1 cellular context compared by ENCODE assay signal in genomic region chr3:183818041-183818620, GRCh38.
TF ChIP-seq lines count a peak whose summit lies in the region.

No MANE protein-coding gene starts in this region.

TF ChIP-seq in HepG2, 621 proteins besides CTCF, POLR2A, EP300 and RAD21:
- TF ChIP-seq, protein P1, sequence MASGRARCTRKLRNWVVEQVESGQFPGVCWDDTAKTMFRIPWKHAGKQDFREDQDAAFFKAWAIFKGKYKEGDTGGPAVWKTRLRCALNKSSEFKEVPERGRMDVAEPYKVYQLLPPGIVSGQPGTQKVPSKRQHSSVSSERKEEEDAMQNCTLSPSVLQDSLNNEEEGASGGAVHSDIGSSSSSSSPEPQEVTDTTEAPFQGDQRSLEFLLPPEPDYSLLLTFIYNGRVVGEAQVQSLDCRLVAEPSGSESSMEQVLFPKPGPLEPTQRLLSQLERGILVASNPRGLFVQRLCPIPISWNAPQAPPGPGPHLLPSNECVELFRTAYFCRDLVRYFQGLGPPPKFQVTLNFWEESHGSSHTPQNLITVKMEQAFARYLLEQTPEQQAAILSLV (CRISPR knock-in tag; IDR thresholded peaks at IDR 0.05; ENCODE audit: borderline replicate concordance) = no peak
- TF ChIP-seq, protein P2, sequence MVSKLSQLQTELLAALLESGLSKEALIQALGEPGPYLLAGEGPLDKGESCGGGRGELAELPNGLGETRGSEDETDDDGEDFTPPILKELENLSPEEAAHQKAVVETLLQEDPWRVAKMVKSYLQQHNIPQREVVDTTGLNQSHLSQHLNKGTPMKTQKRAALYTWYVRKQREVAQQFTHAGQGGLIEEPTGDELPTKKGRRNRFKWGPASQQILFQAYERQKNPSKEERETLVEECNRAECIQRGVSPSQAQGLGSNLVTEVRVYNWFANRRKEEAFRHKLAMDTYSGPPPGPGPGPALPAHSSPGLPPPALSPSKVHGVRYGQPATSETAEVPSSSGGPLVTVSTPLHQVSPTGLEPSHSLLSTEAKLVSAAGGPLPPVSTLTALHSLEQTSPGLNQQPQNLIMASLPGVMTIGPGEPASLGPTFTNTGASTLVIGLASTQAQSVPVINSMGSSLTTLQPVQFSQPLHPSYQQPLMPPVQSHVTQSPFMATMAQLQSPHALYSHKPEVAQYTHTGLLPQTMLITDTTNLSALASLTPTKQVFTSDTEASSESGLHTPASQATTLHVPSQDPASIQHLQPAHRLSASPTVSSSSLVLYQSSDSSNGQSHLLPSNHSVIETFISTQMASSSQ (IDR thresholded peaks at IDR 0.05; ENCODE audit: low read depth) = no peak
- TF ChIP-seq, protein P2 (CRISPR knock-in tag; IDR thresholded peaks at IDR 0.05; ENCODE audit: borderline replicate concordance) = no peak
- no peak for TF ChIP-seq TRIM22 (IDR thresholded peaks at IDR 0.05)
- no peak for TF ChIP-seq CBX1 (IDR thresholded peaks at IDR 0.05; ENCODE audit: low read depth)
- TF ChIP-seq CHD2 (IDR thresholded peaks at IDR 0.05; ENCODE audit: low read depth, low read length) = no peak
- TF ChIP-seq, protein P3, sequence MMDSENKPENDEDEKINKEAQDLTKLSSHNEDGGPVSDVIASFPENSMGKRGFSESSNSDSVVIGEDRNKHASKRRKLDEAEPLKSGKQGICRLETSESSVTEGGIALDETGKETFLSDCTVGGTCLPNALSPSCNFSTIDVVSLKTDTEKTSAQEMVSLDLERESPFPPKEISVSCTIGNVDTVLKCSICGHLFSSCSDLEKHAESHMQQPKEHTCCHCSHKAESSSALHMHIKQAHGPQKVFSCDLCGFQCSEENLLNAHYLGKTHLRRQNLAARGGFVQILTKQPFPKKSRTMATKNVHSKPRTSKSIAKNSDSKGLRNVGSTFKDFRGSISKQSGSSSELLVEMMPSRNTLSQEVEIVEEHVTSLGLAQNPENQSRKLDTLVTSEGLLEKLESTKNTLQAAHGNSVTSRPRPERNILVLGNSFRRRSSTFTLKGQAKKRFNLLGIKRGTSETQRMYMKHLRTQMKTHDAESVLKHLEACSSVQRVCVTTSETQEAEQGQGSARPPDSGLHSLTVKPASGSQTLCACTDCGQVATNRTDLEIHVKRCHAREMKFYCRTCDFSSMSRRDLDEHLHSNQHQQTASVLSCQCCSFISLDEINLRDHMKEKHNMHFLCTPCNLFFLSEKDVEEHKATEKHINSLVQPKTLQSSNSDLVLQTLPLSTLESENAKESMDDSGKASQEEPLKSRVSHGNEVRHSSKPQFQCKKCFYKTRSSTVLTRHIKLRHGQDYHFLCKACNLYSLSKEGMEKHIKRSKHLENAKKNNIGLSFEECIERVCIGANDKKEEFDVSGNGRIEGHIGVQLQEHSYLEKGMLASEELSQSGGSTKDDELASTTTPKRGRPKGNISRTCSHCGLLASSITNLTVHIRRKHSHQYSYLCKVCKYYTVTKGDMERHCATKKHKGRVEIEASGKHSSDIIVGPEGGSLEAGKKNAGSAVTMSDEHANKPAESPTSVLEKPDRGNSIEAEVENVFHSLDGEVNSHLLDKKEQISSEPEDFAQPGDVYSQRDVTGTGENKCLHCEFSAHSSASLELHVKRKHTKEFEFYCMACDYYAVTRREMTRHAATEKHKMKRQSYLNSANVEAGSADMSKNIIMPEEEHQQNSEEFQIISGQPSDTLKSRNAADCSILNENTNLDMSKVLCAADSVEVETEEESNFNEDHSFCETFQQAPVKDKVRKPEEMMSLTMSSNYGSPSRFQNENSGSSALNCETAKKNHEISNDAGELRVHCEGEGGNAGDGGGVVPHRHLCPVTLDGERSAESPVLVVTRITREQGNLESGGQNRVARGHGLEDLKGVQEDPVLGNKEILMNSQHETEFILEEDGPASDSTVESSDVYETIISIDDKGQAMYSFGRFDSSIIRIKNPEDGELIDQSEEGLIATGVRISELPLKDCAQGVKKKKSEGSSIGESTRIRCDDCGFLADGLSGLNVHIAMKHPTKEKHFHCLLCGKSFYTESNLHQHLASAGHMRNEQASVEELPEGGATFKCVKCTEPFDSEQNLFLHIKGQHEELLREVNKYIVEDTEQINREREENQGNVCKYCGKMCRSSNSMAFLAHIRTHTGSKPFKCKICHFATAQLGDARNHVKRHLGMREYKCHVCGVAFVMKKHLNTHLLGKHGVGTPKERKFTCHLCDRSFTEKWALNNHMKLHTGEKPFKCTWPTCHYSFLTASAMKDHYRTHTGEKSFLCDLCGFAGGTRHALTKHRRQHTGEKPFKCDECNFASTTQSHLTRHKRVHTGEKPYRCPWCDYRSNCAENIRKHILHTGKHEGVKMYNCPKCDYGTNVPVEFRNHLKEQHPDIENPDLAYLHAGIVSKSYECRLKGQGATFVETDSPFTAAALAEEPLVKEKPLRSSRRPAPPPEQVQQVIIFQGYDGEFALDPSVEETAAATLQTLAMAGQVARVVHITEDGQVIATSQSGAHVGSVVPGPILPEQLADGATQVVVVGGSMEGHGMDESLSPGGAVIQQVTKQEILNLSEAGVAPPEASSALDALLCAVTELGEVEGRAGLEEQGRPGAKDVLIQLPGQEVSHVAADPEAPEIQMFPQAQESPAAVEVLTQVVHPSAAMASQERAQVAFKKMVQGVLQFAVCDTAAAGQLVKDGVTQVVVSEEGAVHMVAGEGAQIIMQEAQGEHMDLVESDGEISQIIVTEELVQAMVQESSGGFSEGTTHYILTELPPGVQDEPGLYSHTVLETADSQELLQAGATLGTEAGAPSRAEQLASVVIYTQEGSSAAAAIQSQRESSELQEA (CRISPR knock-in tag; IDR thresholded peaks at IDR 0.05; ENCODE audit: not compliant biosample characterization) = no peak
- no peak for TF ChIP-seq CCDC6 (CRISPR knock-in tag; IDR thresholded peaks at IDR 0.05)
- no peak for TF ChIP-seq SRSF1 (optimal IDR thresholded peaks at IDR 0.05; ENCODE audit: low read depth, low read length)
- no peak for TF ChIP-seq MED13 (CRISPR knock-in tag; IDR thresholded peaks at IDR 0.05)
- TF ChIP-seq, protein P4, sequence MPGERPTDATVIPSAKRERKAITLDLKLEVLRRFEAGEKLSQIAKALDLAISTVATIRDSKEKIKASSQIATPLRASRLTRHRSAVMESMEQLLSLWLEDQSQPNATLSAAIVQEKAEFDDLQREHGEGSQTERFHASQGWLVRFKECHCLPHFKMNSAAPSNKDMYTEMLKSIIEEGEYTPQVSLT (CRISPR knock-in tag; IDR thresholded peaks at IDR 0.05; ENCODE audit: borderline replicate concordance, low read depth) = no peak
- TF ChIP-seq ZNF263 (CRISPR knock-in tag; IDR thresholded peaks at IDR 0.05) = no peak
- no peak for TF ChIP-seq TCF12 (IDR thresholded peaks at IDR 0.05)
- no peak for TF ChIP-seq TCF12 (CRISPR knock-in tag; IDR thresholded peaks at IDR 0.05)
- TF ChIP-seq SKI (IDR thresholded peaks at IDR 0.05; ENCODE audit: partially characterized antibody) = no peak
